ENCODE assay signal across 17 cellular contexts in genomic region chr9:35540315-35540714, GRCh38. TPM values are rescaled to one million over a fixed set of nuclear protein-coding genes. Genes with fewer than 3 reads are reported as not detected.
A peak's percentile ranks its signal among the peaks of the same experiment; 100 is the strongest.
DNase-seq lines count a peak whose midpoint lies in the region; ATAC-seq and TF ChIP-seq lines count a peak whose summit lies in the region.
"Had no signal": no experiment of that assay in that cellular context is flagged by ENCODE, and none has a peak within 500 bp of the region (broad histone marks: within the 10 kb centered on the region; RNA-seq: fewer than 3 reads in every experiment).

No MANE protein-coding gene starts in this region.

- TF ChIP-seq CTCF in right atrium auricular region (IDR thresholded peaks at IDR 0.05) (no peak), fibroblast of villous mesenchyme (IDR thresholded peaks at IDR 0.05; ENCODE audit: insufficient read depth, low read depth, low read length) (no peak), psoas muscle (IDR thresholded peaks at IDR 0.05) (no peak), uterus (IDR thresholded peaks at IDR 0.05) (no peak)

- no peaks in the 10 kb centered on the region for H3K27me3 ChIP-seq in right atrium auricular region
- no peaks in the 10 kb centered on the region for H3K27me3 ChIP-seq in psoas muscle (ENCODE audit: insufficient read depth in 3 of 3, low read length in 2 of 3)
- H3K27me3 ChIP-seq in uterus, result no peaks in the 10 kb centered on the region
- H3K27me3 ChIP-seq: foreskin keratinocyte had no signal

- no peaks in the 10 kb centered on the region for H3K36me3 ChIP-seq in right atrium auricular region
- peaks cover 0 to 2% of the 10 kb centered on the region in 2 donors for H3K36me3 ChIP-seq in psoas muscle (ENCODE audit: insufficient read depth in 1 of 2, low read depth in 1 of 2)
- no peaks in the 10 kb centered on the region for H3K36me3 ChIP-seq in uterus

- H3K9me3 ChIP-seq in right atrium auricular region (no peaks in the 10 kb centered on the region), psoas muscle (no peaks in the 10 kb centered on the region), uterus (no peaks in the 10 kb centered on the region)

- no peak for TF ChIP-seq POLR2A in uterus (IDR thresholded peaks at IDR 0.05)

- intact Hi-C loops in Right ventricle myocardium superior (cut with DNase I), result no loop called here
- intact Hi-C loops in psoas muscle (cut with DNase I), result no loop called here
- intact Hi-C loops in uterus (cut with DNase I; ENCODE audit: low total_unique reads), result no loop called here

- peaks cover 0 to 62% of the 10 kb centered on the region in 2 donors for H3K4me1 ChIP-seq in right atrium auricular region
- H3K4me1 ChIP-seq in psoas muscle, result peaks cover 67% of the 10 kb centered on the region
- H3K4me1 ChIP-seq in uterus, result peaks cover 7 to 13% of the 10 kb centered on the region in 2 donors

- ATAC-seq in Right ventricle myocardium superior (ENCODE audit: poor library complexity), result no peak
- no peak for ATAC-seq in psoas muscle
- ATAC-seq in HG03469 (IDR thresholded peaks at IDR 0.05; ENCODE audit: unreplicated experiment), result no peak
- ATAC-seq: effector memory CD8-positive, alpha-beta T cell; foreskin keratinocyte had no signal

- no peak overlapping the region for H3K4me3 ChIP-seq in right atrium auricular region
- H3K4me3 ChIP-seq in fibroblast of villous mesenchyme (ENCODE audit: low read depth, low read length), result no peak overlapping the region
- no peak overlapping the region for H3K4me3 ChIP-seq in psoas muscle
- no peak overlapping the region for H3K4me3 ChIP-seq in uterus

- 93 to 98% (median 98%) methylated on average over 2 of the region's 2 CpGs for WGBS in psoas muscle, 3 donors

- DNase-seq in right atrium auricular region (ENCODE audit: low spot score) (no peak), Right ventricle myocardium superior (no peak), fibroblast of villous mesenchyme (ENCODE audit: low read depth) (peak; percentile 44), psoas muscle (no peak), uterus (no peak), RKO (ENCODE audit: low spot score) (no peak)
- DNase-seq in activated CD4-positive, alpha-beta T cell treated with anti-CD3 and anti-CD28 coated beads, Interleukin-2, amount 50 U/mL, for 4 hours, result no peak
- DNase-seq: activated T-cell treated with anti-CD3 and anti-CD28 coated beads, Interleukin-2, amount 50 U/mL, for 1 hour; caudate nucleus; effector memory CD8-positive, alpha-beta T cell; foreskin keratinocyte; KG1; NCI-H1092; NCI-H69; nucleus accumbens; small intestine had no signal

- H3K27ac ChIP-seq in right atrium auricular region (peak overlapping the region; percentile 81 to 85), psoas muscle (peak overlapping the region; percentile 77), uterus (peak overlapping the region; percentile 91 to 94)
- H3K27ac ChIP-seq: foreskin keratinocyte had no signal

RNA-seq across cellular contexts. Expression of gene RUSC2, which starts 50.4 kb away (rescaled TPM):
- total RNA-seq in right atrium auricular region (10 to 100 TPM; 33.0 to 49.1 TPM), Right ventricle myocardium superior (25.7 TPM), fibroblast of villous mesenchyme (24.2 and 33.2 TPM in 2 replicates), psoas muscle (100 to 1,000 TPM in 1 of 4 donors, 10 to 100 TPM in 3; 34.4 to 101 (median 72.1) TPM), uterus (10 to 100 TPM in 3 of 4 donors, 1 to 10 TPM in 1; 10.0 to 60.2 (median 16.8) TPM)
- 10 to 100 TPM; 37.1 to 53.9 (median 45.7) TPM for polyA plus RNA-seq in psoas muscle
